Comparison of ENCODE assay signal across 30 cellular contexts in genomic region chr14:30518867-30519266, GRCh38.
"Had no signal": no experiment of that assay in that cellular context is flagged by ENCODE, and none has a peak within 500 bp of the region (broad histone marks: within the 10 kb centered on the region; RNA-seq: fewer than 3 reads in every experiment).

No MANE protein-coding gene starts in this region.

- H3K27me3 ChIP-seq: brain microvascular endothelial cell, colonic mucosa, dorsolateral prefrontal cortex, esophagus muscularis mucosa, gastrocnemius medialis, heart left ventricle had no signal

- H3K27ac ChIP-seq: brain microvascular endothelial cell, colonic mucosa, dorsolateral prefrontal cortex, esophagus muscularis mucosa, foreskin keratinocyte, gastrocnemius medialis, heart left ventricle, WERI-Rb-1 had no signal

- H3K4me1 ChIP-seq: colonic mucosa, esophagus muscularis mucosa, foreskin keratinocyte had no signal

- FAIRE-seq: astrocyte, bronchial epithelial cell had no signal

- H3K9me3 ChIP-seq: colonic mucosa, esophagus muscularis mucosa, gastrocnemius medialis, heart left ventricle had no signal

- ATAC-seq: activated CD4-positive, CD25-positive, alpha-beta regulatory T cell treated with anti-CD3 and anti-CD28 coated beads, Interleukin-2, amount 50 U/mL, for 24 hours; activated CD8-positive, alpha-beta T cell treated with anti-CD3 and anti-CD28 coated beads for 36 hours; activated T-cell treated with anti-CD3 and anti-CD28 coated beads, Interleukin-2, amount 50 U/mL, for 4 hours; activated T-helper 17 cell treated with anti-CD3 and anti-CD28 coated beads, Interleukin-2, amount 50 U/mL, for 72 hours; foreskin keratinocyte; gastrocnemius medialis; heart left ventricle; T-helper 17 cell had no signal

- H3K4me3 ChIP-seq: colonic mucosa, dorsolateral prefrontal cortex, esophagus muscularis mucosa, gastrocnemius medialis, heart left ventricle had no signal

- H3K36me3 ChIP-seq: brain microvascular endothelial cell, colonic mucosa, esophagus muscularis mucosa, gastrocnemius medialis, heart left ventricle, WERI-Rb-1 had no signal

- DNase-seq: activated B cell treated with CpG ODN at 0.5 μM for 24 hours; activated CD4-positive, alpha-beta T cell treated with anti-CD3 and anti-CD28 coated beads for 48 hours; activated CD4-positive, alpha-beta T cell treated with anti-CD3 and anti-CD28 coated beads, Interleukin-2, amount 50 U/mL, for 1 hour; activated CD4-positive, alpha-beta T cell treated with anti-CD3 and anti-CD28 coated beads, Interleukin-2, amount 50 U/mL, for 48 hours; activated CD8-positive, alpha-beta memory T cell treated with anti-CD3 and anti-CD28 coated beads for 24 hours; activated CD8-positive, alpha-beta T cell treated with anti-CD3 and anti-CD28 coated beads for 36 hours; activated effector memory CD4-positive, alpha-beta T cell treated with Interleukin-2 at 50 U/mL for 16 hours; activated gamma-delta T cell treated with Interleukin-2 at 50 U/mL for 16 hours; activated naive CD4-positive, alpha-beta T cell treated with anti-CD3 and anti-CD28 coated beads, Interleukin-2, amount 50 U/mL, for 16 hours; activated naive CD4-positive, alpha-beta T cell treated with Interleukin-2 at 50 U/mL for 16 hours; activated T-cell treated with anti-CD3 and anti-CD28 coated beads, Interleukin-2, amount 50 U/mL, for 4 hours; amniotic stem cell; anterior cingulate cortex; brain microvascular endothelial cell; colonic mucosa; dorsolateral prefrontal cortex; effector memory CD4-positive, alpha-beta T cell; endodermal cell; foreskin keratinocyte; gastrocnemius medialis; glutamatergic neuron; heart left ventricle; T-helper 17 cell; T1000; WERI-Rb-1 had no signal
